In the genomic region with DNA sequence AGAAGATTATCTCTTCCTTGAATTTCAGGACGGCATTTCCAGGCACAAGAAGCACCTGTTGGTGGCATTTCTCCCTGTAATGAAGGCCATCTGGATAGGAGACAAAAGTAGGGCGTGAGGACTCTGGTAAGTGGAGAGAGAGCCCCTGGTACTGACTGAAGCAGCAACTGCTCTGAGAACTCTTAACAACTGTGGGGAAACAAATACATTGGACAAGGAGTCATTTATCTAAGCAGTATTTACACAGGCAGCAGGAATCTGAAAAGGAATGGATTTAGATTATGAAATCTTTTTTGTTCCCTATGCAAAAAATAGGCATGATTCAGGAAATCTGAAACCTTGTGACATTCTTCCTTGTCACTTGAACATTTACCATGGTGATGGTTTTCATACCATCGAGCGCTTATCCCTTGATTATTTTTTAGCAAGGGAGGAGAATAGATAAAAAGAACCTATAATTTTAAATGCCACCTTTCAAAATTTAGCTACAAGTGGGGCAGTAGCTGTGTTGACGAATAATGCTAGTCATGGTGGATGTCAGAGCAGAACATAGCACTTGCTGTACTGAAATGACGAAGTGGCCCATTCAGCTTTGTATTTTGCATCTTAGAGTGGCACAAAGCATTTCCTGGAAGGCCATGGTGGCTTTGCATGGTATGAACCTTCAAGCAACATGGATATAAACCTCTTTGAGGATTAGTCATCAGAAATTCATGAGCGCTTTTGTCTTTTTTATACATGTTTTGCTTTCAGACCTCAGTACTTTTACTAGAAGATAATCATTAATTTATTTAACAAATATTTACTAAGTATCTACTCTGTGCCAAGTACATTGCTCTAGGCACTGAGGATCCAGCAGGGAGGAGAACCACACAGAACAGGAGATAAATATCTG, we compare ENCODE assay signal across 1 cellular context.
TF ChIP-seq lines count a peak whose summit lies in the region.

No MANE protein-coding gene starts in this region.

TF ChIP-seq in GM23338, 12 proteins besides CTCF, POLR2A, EP300 and RAD21:
- TF ChIP-seq, protein P1, sequence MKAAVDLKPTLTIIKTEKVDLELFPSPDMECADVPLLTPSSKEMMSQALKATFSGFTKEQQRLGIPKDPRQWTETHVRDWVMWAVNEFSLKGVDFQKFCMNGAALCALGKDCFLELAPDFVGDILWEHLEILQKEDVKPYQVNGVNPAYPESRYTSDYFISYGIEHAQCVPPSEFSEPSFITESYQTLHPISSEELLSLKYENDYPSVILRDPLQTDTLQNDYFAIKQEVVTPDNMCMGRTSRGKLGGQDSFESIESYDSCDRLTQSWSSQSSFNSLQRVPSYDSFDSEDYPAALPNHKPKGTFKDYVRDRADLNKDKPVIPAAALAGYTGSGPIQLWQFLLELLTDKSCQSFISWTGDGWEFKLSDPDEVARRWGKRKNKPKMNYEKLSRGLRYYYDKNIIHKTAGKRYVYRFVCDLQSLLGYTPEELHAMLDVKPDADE (IDR thresholded peaks at IDR 0.05): no peak
- no peak for TF ChIP-seq ZNF331 (CRISPR knock-in tag; IDR thresholded peaks at IDR 0.05; ENCODE audit: low read depth)
- no peak for TF ChIP-seq NANOG (IDR thresholded peaks at IDR 0.05; ENCODE audit: borderline replicate concordance)
- TF ChIP-seq STAT1 (IDR thresholded peaks at IDR 0.05; ENCODE audit: unreplicated experiment): no peak
- TF ChIP-seq EZH2phosphoT487 (IDR thresholded peaks at IDR 0.05; ENCODE audit: unreplicated experiment): no peak
- TF ChIP-seq POLR2AphosphoS5 (IDR thresholded peaks at IDR 0.05; ENCODE audit: low read depth): no peak
- no peak for TF ChIP-seq EZH2 (IDR thresholded peaks at IDR 0.05; ENCODE audit: low read depth, unreplicated experiment)
- TF ChIP-seq ZNF114 (CRISPR knock-in tag; IDR thresholded peaks at IDR 0.05): no peak
- no peak for TF ChIP-seq JUNB (IDR thresholded peaks at IDR 0.05; ENCODE audit: unreplicated experiment)
- no peak for TF ChIP-seq CREB1 (CRISPR knock-in tag; IDR thresholded peaks at IDR 0.05; ENCODE audit: low read depth)
- TF ChIP-seq, protein P2, sequence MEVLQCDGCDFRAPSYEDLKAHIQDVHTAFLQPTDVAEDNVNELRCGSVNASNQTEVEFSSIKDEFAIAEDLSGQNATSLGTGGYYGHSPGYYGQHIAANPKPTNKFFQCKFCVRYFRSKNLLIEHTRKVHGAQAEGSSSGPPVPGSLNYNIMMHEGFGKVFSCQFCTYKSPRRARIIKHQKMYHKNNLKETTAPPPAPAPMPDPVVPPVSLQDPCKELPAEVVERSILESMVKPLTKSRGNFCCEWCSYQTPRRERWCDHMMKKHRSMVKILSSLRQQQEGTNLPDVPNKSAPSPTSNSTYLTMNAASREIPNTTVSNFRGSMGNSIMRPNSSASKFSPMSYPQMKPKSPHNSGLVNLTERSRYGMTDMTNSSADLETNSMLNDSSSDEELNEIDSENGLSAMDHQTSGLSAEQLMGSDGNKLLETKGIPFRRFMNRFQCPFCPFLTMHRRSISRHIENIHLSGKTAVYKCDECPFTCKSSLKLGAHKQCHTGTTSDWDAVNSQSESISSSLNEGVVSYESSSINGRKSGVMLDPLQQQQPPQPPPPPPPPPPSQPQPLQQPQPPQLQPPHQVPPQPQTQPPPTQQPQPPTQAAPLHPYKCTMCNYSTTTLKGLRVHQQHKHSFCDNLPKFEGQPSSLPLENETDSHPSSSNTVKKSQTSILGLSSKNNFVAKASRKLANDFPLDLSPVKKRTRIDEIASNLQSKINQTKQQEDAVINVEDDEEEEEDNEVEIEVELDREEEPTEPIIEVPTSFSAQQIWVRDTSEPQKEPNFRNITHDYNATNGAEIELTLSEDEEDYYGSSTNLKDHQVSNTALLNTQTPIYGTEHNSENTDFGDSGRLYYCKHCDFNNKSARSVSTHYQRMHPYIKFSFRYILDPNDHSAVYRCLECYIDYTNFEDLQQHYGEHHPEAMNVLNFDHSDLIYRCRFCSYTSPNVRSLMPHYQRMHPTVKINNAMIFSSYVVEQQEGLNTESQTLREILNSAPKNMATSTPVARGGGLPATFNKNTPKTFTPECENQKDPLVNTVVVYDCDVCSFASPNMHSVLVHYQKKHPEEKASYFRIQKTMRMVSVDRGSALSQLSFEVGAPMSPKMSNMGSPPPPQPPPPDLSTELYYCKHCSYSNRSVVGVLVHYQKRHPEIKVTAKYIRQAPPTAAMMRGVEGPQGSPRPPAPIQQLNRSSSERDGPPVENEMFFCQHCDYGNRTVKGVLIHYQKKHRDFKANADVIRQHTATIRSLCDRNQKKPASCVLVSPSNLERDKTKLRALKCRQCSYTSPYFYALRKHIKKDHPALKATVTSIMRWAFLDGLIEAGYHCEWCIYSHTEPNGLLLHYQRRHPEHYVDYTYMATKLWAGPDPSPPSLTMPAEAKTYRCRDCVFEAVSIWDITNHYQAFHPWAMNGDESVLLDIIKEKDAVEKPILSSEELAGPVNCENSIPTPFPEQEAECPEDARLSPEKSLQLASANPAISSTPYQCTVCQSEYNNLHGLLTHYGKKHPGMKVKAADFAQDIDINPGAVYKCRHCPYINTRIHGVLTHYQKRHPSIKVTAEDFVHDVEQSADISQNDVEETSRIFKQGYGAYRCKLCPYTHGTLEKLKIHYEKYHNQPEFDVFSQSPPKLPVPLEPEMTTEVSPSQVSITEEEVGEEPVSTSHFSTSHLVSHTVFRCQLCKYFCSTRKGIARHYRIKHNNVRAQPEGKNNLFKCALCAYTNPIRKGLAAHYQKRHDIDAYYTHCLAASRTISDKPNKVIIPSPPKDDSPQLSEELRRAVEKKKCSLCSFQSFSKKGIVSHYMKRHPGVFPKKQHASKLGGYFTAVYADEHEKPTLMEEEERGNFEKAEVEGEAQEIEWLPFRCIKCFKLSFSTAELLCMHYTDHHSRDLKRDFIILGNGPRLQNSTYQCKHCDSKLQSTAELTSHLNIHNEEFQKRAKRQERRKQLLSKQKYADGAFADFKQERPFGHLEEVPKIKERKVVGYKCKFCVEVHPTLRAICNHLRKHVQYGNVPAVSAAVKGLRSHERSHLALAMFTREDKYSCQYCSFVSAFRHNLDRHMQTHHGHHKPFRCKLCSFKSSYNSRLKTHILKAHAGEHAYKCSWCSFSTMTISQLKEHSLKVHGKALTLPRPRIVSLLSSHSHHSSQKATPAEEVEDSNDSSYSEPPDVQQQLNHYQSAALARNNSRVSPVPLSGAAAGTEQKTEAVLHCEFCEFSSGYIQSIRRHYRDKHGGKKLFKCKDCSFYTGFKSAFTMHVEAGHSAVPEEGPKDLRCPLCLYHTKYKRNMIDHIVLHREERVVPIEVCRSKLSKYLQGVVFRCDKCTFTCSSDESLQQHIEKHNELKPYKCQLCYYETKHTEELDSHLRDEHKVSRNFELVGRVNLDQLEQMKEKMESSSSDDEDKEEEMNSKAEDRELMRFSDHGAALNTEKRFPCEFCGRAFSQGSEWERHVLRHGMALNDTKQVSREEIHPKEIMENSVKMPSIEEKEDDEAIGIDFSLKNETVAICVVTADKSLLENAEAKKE (CRISPR knock-in tag; IDR thresholded peaks at IDR 0.05): no peak
- TF ChIP-seq, protein P3, sequence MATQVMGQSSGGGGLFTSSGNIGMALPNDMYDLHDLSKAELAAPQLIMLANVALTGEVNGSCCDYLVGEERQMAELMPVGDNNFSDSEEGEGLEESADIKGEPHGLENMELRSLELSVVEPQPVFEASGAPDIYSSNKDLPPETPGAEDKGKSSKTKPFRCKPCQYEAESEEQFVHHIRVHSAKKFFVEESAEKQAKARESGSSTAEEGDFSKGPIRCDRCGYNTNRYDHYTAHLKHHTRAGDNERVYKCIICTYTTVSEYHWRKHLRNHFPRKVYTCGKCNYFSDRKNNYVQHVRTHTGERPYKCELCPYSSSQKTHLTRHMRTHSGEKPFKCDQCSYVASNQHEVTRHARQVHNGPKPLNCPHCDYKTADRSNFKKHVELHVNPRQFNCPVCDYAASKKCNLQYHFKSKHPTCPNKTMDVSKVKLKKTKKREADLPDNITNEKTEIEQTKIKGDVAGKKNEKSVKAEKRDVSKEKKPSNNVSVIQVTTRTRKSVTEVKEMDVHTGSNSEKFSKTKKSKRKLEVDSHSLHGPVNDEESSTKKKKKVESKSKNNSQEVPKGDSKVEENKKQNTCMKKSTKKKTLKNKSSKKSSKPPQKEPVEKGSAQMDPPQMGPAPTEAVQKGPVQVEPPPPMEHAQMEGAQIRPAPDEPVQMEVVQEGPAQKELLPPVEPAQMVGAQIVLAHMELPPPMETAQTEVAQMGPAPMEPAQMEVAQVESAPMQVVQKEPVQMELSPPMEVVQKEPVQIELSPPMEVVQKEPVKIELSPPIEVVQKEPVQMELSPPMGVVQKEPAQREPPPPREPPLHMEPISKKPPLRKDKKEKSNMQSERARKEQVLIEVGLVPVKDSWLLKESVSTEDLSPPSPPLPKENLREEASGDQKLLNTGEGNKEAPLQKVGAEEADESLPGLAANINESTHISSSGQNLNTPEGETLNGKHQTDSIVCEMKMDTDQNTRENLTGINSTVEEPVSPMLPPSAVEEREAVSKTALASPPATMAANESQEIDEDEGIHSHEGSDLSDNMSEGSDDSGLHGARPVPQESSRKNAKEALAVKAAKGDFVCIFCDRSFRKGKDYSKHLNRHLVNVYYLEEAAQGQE (IDR thresholded peaks at IDR 0.05; ENCODE audit: unreplicated experiment): no peak
